20 cellular contexts compared by ENCODE assay signal in the genomic region with DNA sequence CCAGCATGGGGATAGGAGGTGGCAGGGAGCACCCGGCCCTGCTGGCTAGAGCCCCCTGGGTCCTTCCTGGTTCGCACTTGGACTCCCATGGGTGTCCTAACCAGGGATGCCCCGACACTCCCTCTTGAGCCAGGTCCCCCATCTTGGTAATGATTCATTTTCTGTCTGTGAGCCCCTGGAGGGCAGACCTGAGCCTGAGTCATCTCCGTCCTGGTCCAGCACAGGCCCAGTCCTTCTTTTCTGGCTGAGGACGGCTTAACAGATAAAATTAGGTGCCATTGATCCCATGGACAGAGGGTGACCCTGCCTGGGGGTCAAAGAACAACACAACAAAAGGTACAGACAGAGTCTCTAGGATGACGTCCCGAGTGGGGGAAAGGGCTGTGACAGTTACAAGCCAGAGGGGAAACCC. TPM values are rescaled to one million over a fixed set of nuclear protein-coding genes. Genes with fewer than 3 reads are reported as not detected.
DNase-seq lines count a peak whose midpoint lies in the region; ATAC-seq and TF ChIP-seq lines count a peak whose summit lies in the region.
"Had no signal": no experiment of that assay in that cellular context is flagged by ENCODE, and none has a peak within 500 bp of the region (broad histone marks: within the 10 kb centered on the region; RNA-seq: fewer than 3 reads in every experiment).

No MANE protein-coding gene starts in this region.

- no peak for TF ChIP-seq EP300 in sigmoid colon (IDR thresholded peaks at IDR 0.05)

- peaks cover 24% of the 10 kb centered on the region for H4K20me1 ChIP-seq in osteoblast (ENCODE audit: insufficient read depth, low read length)

- H3K27me3 ChIP-seq in osteoblast (ENCODE audit: insufficient read depth, low read length) (no peaks in the 10 kb centered on the region), sigmoid colon (no peaks in the 10 kb centered on the region), gastrocnemius medialis (no peaks in the 10 kb centered on the region)

- peak; percentile 32 for TF ChIP-seq CTCF in choroid plexus epithelial cell (conservative IDR thresholded peaks at IDR 0.05; ENCODE audit: low read depth, low read length)
- no peak for TF ChIP-seq CTCF in osteoblast (IDR thresholded peaks at IDR 0.05; ENCODE audit: extremely low read depth, low read depth, low read length)
- no peak for TF ChIP-seq CTCF in sigmoid colon (IDR thresholded peaks at IDR 0.05)
- TF ChIP-seq CTCF in gastrocnemius medialis (IDR thresholded peaks at IDR 0.05 in 4 of 5, conservative IDR thresholded peaks at IDR 0.05 in 1 of 5), result no peak

- TF ChIP-seq POLR2A in sigmoid colon (IDR thresholded peaks at IDR 0.05), result no peak
- TF ChIP-seq POLR2A in gastrocnemius medialis (IDR thresholded peaks at IDR 0.05), result no peak

- H3K27ac ChIP-seq in osteoblast (ENCODE audit: low read depth, low read length) (no peak overlapping the region), sigmoid colon (no peak overlapping the region), gastrocnemius medialis (peak overlapping the region in 1 of 4 donors; percentile 17)
- H3K27ac ChIP-seq: HL-60, KMS-11 had no signal

- H3K79me2 ChIP-seq in osteoblast (ENCODE audit: insufficient read depth, low read length), result peaks cover 9% of the 10 kb centered on the region

- in situ Hi-C loops in gastrocnemius medialis (cut with MboI; ENCODE audit: low sequenced_read_pairs in 4 of 4), result no loop called here

- intact Hi-C loops in sigmoid colon (cut with DNase I), result no loop called here
- intact Hi-C loops in gastrocnemius medialis (cut with DNase I; ENCODE audit: low total_unique reads), result no loop called here

- H2AFZ ChIP-seq in osteoblast (ENCODE audit: low read length), result no peak overlapping the region

- H3K9me3 ChIP-seq in osteoblast (ENCODE audit: low read depth, low read length), result no peaks in the 10 kb centered on the region
- H3K9me3 ChIP-seq in sigmoid colon, result no peaks in the 10 kb centered on the region
- no peaks in the 10 kb centered on the region for H3K9me3 ChIP-seq in gastrocnemius medialis

- H3K4me3 ChIP-seq in choroid plexus epithelial cell (ENCODE audit: low read depth, low read length), result no peak overlapping the region
- H3K4me3 ChIP-seq in osteoblast (ENCODE audit: insufficient read depth, low read length), result no peak overlapping the region
- no peak overlapping the region for H3K4me3 ChIP-seq in sigmoid colon
- no peak overlapping the region for H3K4me3 ChIP-seq in gastrocnemius medialis

- H3K4me2 ChIP-seq in osteoblast (ENCODE audit: insufficient read depth, low read length), result no peak overlapping the region
- H3K4me2 ChIP-seq: KMS-11 had no signal

- peaks cover 20% of the 10 kb centered on the region for H3K4me1 ChIP-seq in osteoblast (ENCODE audit: insufficient read depth, low read length)
- peaks cover 0 to 24% (median 19%) of the 10 kb centered on the region in 4 donors for H3K4me1 ChIP-seq in sigmoid colon
- H3K4me1 ChIP-seq in gastrocnemius medialis, result peaks cover 13 to 23% of the 10 kb centered on the region in 2 donors

- no peak for ATAC-seq in gastrocnemius medialis
- ATAC-seq: left cardiac atrium had no signal

- no peaks in the 10 kb centered on the region for H3K36me3 ChIP-seq in osteoblast (ENCODE audit: insufficient read depth, low read length)
- no peaks in the 10 kb centered on the region for H3K36me3 ChIP-seq in sigmoid colon
- H3K36me3 ChIP-seq in gastrocnemius medialis, result no peaks in the 10 kb centered on the region

- DNase-seq in ELR (ENCODE audit: low read depth) (peak; percentile 75), RPMI7951 (ENCODE audit: low read depth) (peak; percentile 69), choroid plexus epithelial cell (ENCODE audit: low read depth) (peak; percentile 57), osteoblast (ENCODE audit: insufficient read length, low spot score, missing footprints) (peak; percentile 98), COR-L47 (lab: John Stamatoyannopoulos, UW) (no peak), sigmoid colon (no peak), gastrocnemius medialis (no peak), NCI-H1092 treated with DMSO at 0.1 percent for 48 hours (lab: John Stamatoyannopoulos, UW) (no peak)
- DNase-seq: activated CD4-positive, CD25-positive, alpha-beta regulatory T cell; AML-193; GF-D8; left cardiac atrium; NCI-H1105; NCI-H82; nucleus accumbens; Right ventricle myocardium superior; stimulated activated CD4-positive, alpha-beta T cell treated with anti-CD3 and anti-CD28 coated beads, Interleukin-4, amount 100 ng/mL, for 1 hour had no signal

- WGBS in sigmoid colon, 2 donors, result 86 to 90% methylated on average over 7 of the region's 7 CpGs

RNA-seq across cellular contexts. Expression of a gene that starts 3.5 kb away (rescaled TPM):
- total RNA-seq in RPMI7951 (2014; rRNA removed; shearing (Covaris generic)), result 3.1 and 3.9 TPM in 2 replicates
- total RNA-seq in osteoblast, result 26.8 and 27.5 TPM in 2 replicates
- 10 to 100 TPM; 14.1 to 24.2 (median 16.2) TPM for total RNA-seq in sigmoid colon
- polyA plus RNA-seq in sigmoid colon, result 10 to 100 TPM; 11.2 to 16.2 (median 11.4) TPM
- total RNA-seq in gastrocnemius medialis, result 10 to 100 TPM; 18.9 to 87.0 (median 24.4) TPM

RNA-seq across cellular contexts. Expression of a gene that starts 37.2 kb away (rescaled TPM):
- under 0.01 and 0.60 TPM in 2 replicates for total RNA-seq in RPMI7951 (2014; rRNA removed; shearing (Covaris generic))
- total RNA-seq in osteoblast, result 4.0 and 4.1 TPM in 2 replicates
- total RNA-seq in sigmoid colon, result not detected
- polyA plus RNA-seq in sigmoid colon, result 1 to 10 TPM in 1 of 3 donors, under 1 TPM in 2; under 0.01 to 1.1 (median 0.92) TPM
- total RNA-seq in gastrocnemius medialis, result under 1 TPM in 2 of 4 donors, not detected in 2; 0.33 to 0.64 TPM
- total RNA-seq: skeletal muscle tissue had no signal

RNA-seq across cellular contexts. Expression of a gene that starts 58.9 kb away (rescaled TPM):
- total RNA-seq in RPMI7951 (2014; rRNA removed; shearing (Covaris generic)), result 20.4 and 21.7 TPM in 2 replicates
- 62.5 and 65.9 TPM in 2 replicates for total RNA-seq in osteoblast
- 10 to 100 TPM; 25.0 to 67.3 (median 35.7) TPM for total RNA-seq in sigmoid colon
- 10 to 100 TPM; 15.6 to 51.5 (median 20.8) TPM for polyA plus RNA-seq in sigmoid colon
- 10 to 100 TPM; 34.8 to 55.0 (median 44.9) TPM for total RNA-seq in gastrocnemius medialis

Comparison
In these comparisons a context has a peak if more than half of its experiments do, and no peak if none do; other contexts are left out.
1. DNase-seq: peak in ELR (single experiment), RPMI7951 (single experiment), choroid plexus epithelial cell (single experiment) and osteoblast (single experiment); none in COR-L47 (single experiment), sigmoid colon (single experiment), gastrocnemius medialis (0 of 2) and NCI-H1092 treated with DMSO at 0.1 percent for 48 hours (single experiment).